16 cellular contexts compared by ENCODE assay signal in genomic region chr4:105184316-105184988, GRCh38. TPM values are rescaled to one million over a fixed set of nuclear protein-coding genes. Genes with fewer than 3 reads are reported as not detected.
A peak's percentile ranks its signal among the peaks of the same experiment; 100 is the strongest.
DNase-seq lines count a peak whose midpoint lies in the region; ATAC-seq, FAIRE-seq and TF ChIP-seq lines count a peak whose summit lies in the region.
"Had no signal": no experiment of that assay in that cellular context is flagged by ENCODE, and none has a peak within 500 bp of the region (broad histone marks: within the 10 kb centered on the region; RNA-seq: fewer than 3 reads in every experiment).

No MANE protein-coding gene starts in this region.

- peak overlapping the region in 3 of 10 donors; percentile 17 to 49 (median 41) for H3K4me3 Mint-ChIP-seq in naive thymus-derived CD8-positive, alpha-beta T cell
- no peak overlapping the region for H3K4me3 Mint-ChIP-seq in HFFc6
- H3K4me3 Mint-ChIP-seq: CD4-positive, alpha-beta T cell had no signal

- no peak overlapping the region for H3K27ac ChIP-seq in Karpas-422 (ENCODE audit: low read length)
- H3K27ac ChIP-seq: ascending aorta, gastrocnemius medialis had no signal

- no peaks in the 10 kb centered on the region for H3K27me3 Mint-ChIP-seq in naive thymus-derived CD8-positive, alpha-beta T cell
- no peaks in the 10 kb centered on the region; the same call in 1 of the 2 replicates for H3K27me3 Mint-ChIP-seq in HFFc6 (ENCODE audit: insufficient read depth)
- H3K27me3 Mint-ChIP-seq: CD4-positive, alpha-beta T cell had no signal

- peak overlapping the region; percentile 30 for H3K4me2 ChIP-seq in Loucy (ENCODE audit: low read depth, low read length, poor library complexity, severe bottlenecking)
- H3K4me2 ChIP-seq in Karpas-422 (ENCODE audit: low read depth, low read length, poor library complexity, severe bottlenecking): no peak overlapping the region

- peak overlapping the region in 5 of 10 donors; percentile 13 to 78 (median 34) for H3K27ac Mint-ChIP-seq in naive thymus-derived CD8-positive, alpha-beta T cell
- no peak overlapping the region for H3K27ac Mint-ChIP-seq in HFFc6
- H3K27ac Mint-ChIP-seq: CD4-positive, alpha-beta T cell had no signal

- H3K79me2 ChIP-seq in Loucy (ENCODE audit: insufficient read depth, low read length) (no peaks in the 10 kb centered on the region), Karpas-422 (ENCODE audit: low read length) (no peaks in the 10 kb centered on the region)

- H3K4me1 ChIP-seq in Loucy (ENCODE audit: insufficient read depth, low read length, poor library complexity, severe bottlenecking): peaks cover 10% of the 10 kb centered on the region
- H3K4me1 ChIP-seq in Karpas-422 (ENCODE audit: low read length): peaks cover 3% of the 10 kb centered on the region
- H3K4me1 ChIP-seq: ascending aorta had no signal

- no peaks in the 10 kb centered on the region for H4K20me1 ChIP-seq in Loucy (ENCODE audit: insufficient read depth, low read length, poor library complexity, severe bottlenecking)
- H4K20me1 ChIP-seq in Karpas-422 (ENCODE audit: insufficient read depth, low read depth, low read length): peaks cover 5% of the 10 kb centered on the region; the same call in 1 of the 2 replicates

- no peak overlapping the region for H3K9ac ChIP-seq in Loucy (ENCODE audit: low read depth, low read length, poor library complexity, severe bottlenecking)
- H3K9ac ChIP-seq in Karpas-422 (ENCODE audit: low read length): no peak overlapping the region

- POLR2A ChIA-PET in naive thymus-derived CD8-positive, alpha-beta T cell (lab: Charles Lee): no interaction called here

- no peak for TF ChIP-seq CTCF in Loucy (conservative IDR thresholded peaks at IDR 0.05; ENCODE audit: low read length)
- TF ChIP-seq CTCF in HFFc6 (IDR thresholded peaks at IDR 0.05): no peak

- peaks cover 0 to 6% (median 2%) of the 10 kb centered on the region in 3 donors for H3K36me3 Mint-ChIP-seq in naive thymus-derived CD8-positive, alpha-beta T cell
- peaks cover 10% of the 10 kb centered on the region for H3K36me3 Mint-ChIP-seq in HFFc6 (ENCODE audit: low read depth)

- H3K27me3 ChIP-seq in Loucy (ENCODE audit: insufficient read depth, low read length, poor library complexity, severe bottlenecking) (no peaks in the 10 kb centered on the region), Karpas-422 (ENCODE audit: low read length) (no peaks in the 10 kb centered on the region)
- H3K27me3 ChIP-seq: ascending aorta, gastrocnemius medialis had no signal

- H3K9me3 Mint-ChIP-seq in naive thymus-derived CD8-positive, alpha-beta T cell: no peaks in the 10 kb centered on the region
- H3K9me3 Mint-ChIP-seq in HFFc6: no peaks in the 10 kb centered on the region
- H3K9me3 Mint-ChIP-seq: CD4-positive, alpha-beta T cell had no signal

- peaks cover 19 to 38% (median 32%) of the 10 kb centered on the region in 4 donors for H3K4me1 Mint-ChIP-seq in naive thymus-derived CD8-positive, alpha-beta T cell
- H3K4me1 Mint-ChIP-seq in HFFc6 (ENCODE audit: low read depth): peaks cover 61% of the 10 kb centered on the region

- TF ChIP-seq POLR2A in GM12892 (IDR thresholded peaks at IDR 0.05; ENCODE audit: low read depth, low read length): no peak

- H3F3A ChIP-seq in Loucy (ENCODE audit: low read depth): no peaks in the 10 kb centered on the region

- H3K9me2 ChIP-seq in Loucy (replicated peaks; ENCODE audit: low read depth, low read length) (no peaks in the 10 kb centered on the region), Karpas-422 (replicated peaks; ENCODE audit: insufficient read depth, low read length) (no peaks in the 10 kb centered on the region)

- peak; percentile 17 to 30 for ATAC-seq in naive thymus-derived CD8-positive, alpha-beta T cell
- ATAC-seq in GM19463 (IDR thresholded peaks at IDR 0.05; ENCODE audit: unreplicated experiment): no peak
- ATAC-seq: gastrocnemius medialis had no signal

- DNase-seq in GM12892 (ENCODE audit: insufficient read length): no peak
- DNase-seq in glomerular visceral epithelial cell (ENCODE audit: extremely low spot score): peak; percentile 44
- peak in 1 of 10 donors; percentile 1 for DNase-seq in naive thymus-derived CD8-positive, alpha-beta T cell
- DNase-seq in Karpas-422: no peak
- no peak for DNase-seq in HFFc6
- DNase-seq: CD4-positive, alpha-beta T cell; effector CD8-positive, alpha-beta T cell; gastrocnemius medialis; GF-D8; left cardiac atrium; OCI-M1; substantia nigra; SW 1271 had no signal

- H3K4me3 ChIP-seq in Loucy (ENCODE audit: low read length, poor library complexity, severe bottlenecking): no peak overlapping the region
- H3K4me3 ChIP-seq in Karpas-422 (ENCODE audit: low read length): no peak overlapping the region
- H3K4me3 ChIP-seq: ascending aorta, gastrocnemius medialis had no signal

- no peaks in the 10 kb centered on the region for H3K9me3 ChIP-seq in Loucy (ENCODE audit: insufficient read depth, low read depth, low read length)
- no peaks in the 10 kb centered on the region for H3K9me3 ChIP-seq in Karpas-422 (ENCODE audit: low read length)
- H3K9me3 ChIP-seq: ascending aorta, gastrocnemius medialis had no signal

- FAIRE-seq in GM12892 (lab: Jason Lieb, UNC): peak; percentile 60

- H2AFZ ChIP-seq in Loucy (ENCODE audit: low read length) (peak overlapping the region; percentile 54), Karpas-422 (ENCODE audit: low read length) (no peak overlapping the region)

- no peaks in the 10 kb centered on the region for H3K36me3 ChIP-seq in Loucy (ENCODE audit: insufficient read depth, low read length)
- H3K36me3 ChIP-seq in Karpas-422 (ENCODE audit: insufficient read depth, low read length): no peaks in the 10 kb centered on the region
- H3K36me3 ChIP-seq: ascending aorta, gastrocnemius medialis had no signal

RNA-seq across cellular contexts. Expression of gene TET2, which starts 37.8 kb away (rescaled TPM):
- 11.5 TPM for polyA plus RNA-seq in GM12892 (2012; ENCODE audit: missing spikeins)
- total RNA-seq in naive thymus-derived CD8-positive, alpha-beta T cell: 10 to 100 TPM; 25.3 to 25.5 TPM
- polyA plus RNA-seq in naive thymus-derived CD8-positive, alpha-beta T cell: 10 to 100 TPM; 13.1 to 22.8 (median 14.2) TPM
- total RNA-seq in Karpas-422 (2014; rRNA removed; shearing (Covaris generic); ENCODE audit: low replicate concordance): 7.2 and 16.7 TPM in 2 replicates
- 10 to 100 TPM in 3 of 6 experiments, 1 to 10 TPM in 3; 7.8 to 11.2 (median 9.9) TPM for total RNA-seq in HFFc6 (2021; fragmentation: NEBNext Ultra II Directional; extraction: Animal tissue kit (Norgen Biotek cat#: 25700))
